8 cellular contexts compared by ENCODE assay signal in the genomic region with DNA sequence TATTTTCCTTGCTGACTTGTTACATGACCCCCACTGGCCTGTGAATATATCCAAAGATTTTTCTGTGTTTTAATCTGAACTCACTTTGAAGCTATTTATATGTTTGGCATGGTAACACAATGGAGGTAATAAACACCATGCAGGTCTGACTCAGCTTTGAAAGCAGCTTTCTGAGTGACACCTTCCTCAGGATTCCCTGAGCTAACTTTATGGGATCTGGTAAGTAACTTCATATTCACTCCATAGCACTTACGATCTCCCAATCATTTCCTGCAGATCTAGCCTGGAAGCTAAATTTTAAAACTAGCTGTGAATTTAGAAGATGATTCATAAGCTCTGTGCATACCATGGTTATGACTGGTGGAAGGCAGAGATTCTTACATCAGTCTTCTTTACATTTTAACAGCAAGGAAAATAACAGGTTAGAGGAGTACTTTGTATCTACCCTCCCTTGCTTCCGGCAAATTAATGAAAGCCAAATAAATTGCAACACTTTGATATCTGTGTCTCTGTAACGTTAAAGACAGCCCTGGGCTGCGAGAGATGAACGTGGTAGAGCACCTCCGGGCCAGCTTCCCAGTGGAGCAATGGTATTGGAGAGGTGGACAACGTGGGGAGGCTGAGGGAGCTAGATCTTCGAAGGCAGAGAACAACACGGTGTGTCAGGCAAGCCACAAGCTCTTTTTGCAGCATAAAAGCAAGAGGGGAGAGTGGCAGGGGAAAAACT.
DNase-seq lines count a peak whose midpoint lies in the region; ATAC-seq, FAIRE-seq and TF ChIP-seq lines count a peak whose summit lies in the region.

No MANE protein-coding gene starts in this region.

- POLR2A ChIA-PET in HEK293 (lab: Yijun Ruan, JAX), result interaction anchor here (0.7 to 1.1 kb wide), 3 partner anchors 9 to 423 kb away, joined by 3 to 4 read pairs (median 3); a partner anchor contains a TSS

- ATAC-seq in foreskin keratinocyte (peak; percentile 76), GM19035 (IDR thresholded peaks at IDR 0.05; ENCODE audit: unreplicated experiment) (no peak)

- H3K27ac ChIP-seq in HEK293 (ENCODE audit: extremely low read depth, low read depth, low read length) (no peak overlapping the region), foreskin keratinocyte (peak overlapping the region; percentile 80), small intestine (ENCODE audit: low read depth in 1 of 2, low read length in 1 of 2) (peak overlapping the region; percentile 66 to 85)

- peak; percentile 96 to 98 for DNase-seq in foreskin keratinocyte
- peak; percentile 69 for DNase-seq in small intestine
- no peak for DNase-seq in retina
- no peak for DNase-seq in UCSD-AML1 (lab: John Stamatoyannopoulos, UW; ENCODE audit: unreplicated experiment)
- no peak for DNase-seq in GM19238 (ENCODE audit: insufficient read length, low spot score)

- 14 to 59% (median 31%) methylated on average over 9 of the region's 9 CpGs for WGBS in small intestine, 3 donors

- H3K4me3 ChIP-seq in HEK293 (ENCODE audit: low read depth, low read length) (no peak overlapping the region), WI38 (ENCODE audit: low read depth, low read length) (peak overlapping the region; percentile 51), small intestine (ENCODE audit: low read depth in 1 of 2, low read length in 2 of 2) (no peak overlapping the region)

- TF ChIP-seq CTCF in HEK293 (tag by site-specific recombination; IDR thresholded peaks at IDR 0.05), result no peak
- no peak for TF ChIP-seq CTCF in WI38 (IDR thresholded peaks at IDR 0.05; ENCODE audit: low read depth, low read length)
- no peak for TF ChIP-seq CTCF in foreskin keratinocyte (conservative IDR thresholded peaks at IDR 0.05)

- CTCF ChIA-PET in HEK293 (lab: Yijun Ruan, JAX), result interaction anchor here (0.6 to 3.0 kb wide), 14 partner anchors 8 to 851 kb away, joined by 3 to 25 read pairs (median 5); no protein-coding TSS in a partner anchor

- H3K4me1 ChIP-seq in HEK293 (ENCODE audit: control insufficient read depth, insufficient read depth, low read length) (peaks cover 17% of the 10 kb centered on the region), foreskin keratinocyte (peaks cover 49% of the 10 kb centered on the region), small intestine (ENCODE audit: control insufficient read depth in 2 of 2, insufficient read depth in 1 of 2, low read depth in 1 of 2, low read length in 1 of 2) (peaks cover 12 to 38% of the 10 kb centered on the region in 2 donors)

- H3K36me3 ChIP-seq in HEK293 (ENCODE audit: control insufficient read depth in 2 of 2, insufficient read depth in 1 of 2, low read length in 2 of 2) (no peaks in the 10 kb centered on the region), small intestine (ENCODE audit: control insufficient read depth in 2 of 2, insufficient read depth in 2 of 2, low read length in 2 of 2) (peaks cover 0 to 2% of the 10 kb centered on the region in 2 donors)

- no peak for FAIRE-seq in small intestine (lab: Jason Lieb, UNC)

- H3K27me3 ChIP-seq in foreskin keratinocyte, result no peaks in the 10 kb centered on the region
- no peaks in the 10 kb centered on the region for H3K27me3 ChIP-seq in small intestine (ENCODE audit: control insufficient read depth in 2 of 2, insufficient read depth in 2 of 2, low read length in 2 of 2)

- H3K9me3 ChIP-seq in HEK293 (ENCODE audit: control insufficient read depth, insufficient read depth, low read depth, low read length) (no peaks in the 10 kb centered on the region), small intestine (ENCODE audit: control insufficient read depth, low read depth) (no peaks in the 10 kb centered on the region)

TF ChIP-seq in HEK293, 187 proteins besides CTCF, POLR2A, EP300 and RAD21 (continues in another document):
- TF ChIP-seq, protein P1, sequence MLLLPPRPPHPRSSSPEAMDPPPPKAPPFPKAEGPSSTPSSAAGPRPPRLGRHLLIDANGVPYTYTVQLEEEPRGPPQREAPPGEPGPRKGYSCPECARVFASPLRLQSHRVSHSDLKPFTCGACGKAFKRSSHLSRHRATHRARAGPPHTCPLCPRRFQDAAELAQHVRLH (tag by site-specific recombination; IDR thresholded peaks at IDR 0.05), result no peak
- TF ChIP-seq, protein P2, sequence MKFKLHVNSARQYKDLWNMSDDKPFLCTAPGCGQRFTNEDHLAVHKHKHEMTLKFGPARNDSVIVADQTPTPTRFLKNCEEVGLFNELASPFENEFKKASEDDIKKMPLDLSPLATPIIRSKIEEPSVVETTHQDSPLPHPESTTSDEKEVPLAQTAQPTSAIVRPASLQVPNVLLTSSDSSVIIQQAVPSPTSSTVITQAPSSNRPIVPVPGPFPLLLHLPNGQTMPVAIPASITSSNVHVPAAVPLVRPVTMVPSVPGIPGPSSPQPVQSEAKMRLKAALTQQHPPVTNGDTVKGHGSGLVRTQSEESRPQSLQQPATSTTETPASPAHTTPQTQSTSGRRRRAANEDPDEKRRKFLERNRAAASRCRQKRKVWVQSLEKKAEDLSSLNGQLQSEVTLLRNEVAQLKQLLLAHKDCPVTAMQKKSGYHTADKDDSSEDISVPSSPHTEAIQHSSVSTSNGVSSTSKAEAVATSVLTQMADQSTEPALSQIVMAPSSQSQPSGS (tag by site-specific recombination; IDR thresholded peaks at IDR 0.05; ENCODE audit: low read depth), result no peak
- TF ChIP-seq, protein P3, sequence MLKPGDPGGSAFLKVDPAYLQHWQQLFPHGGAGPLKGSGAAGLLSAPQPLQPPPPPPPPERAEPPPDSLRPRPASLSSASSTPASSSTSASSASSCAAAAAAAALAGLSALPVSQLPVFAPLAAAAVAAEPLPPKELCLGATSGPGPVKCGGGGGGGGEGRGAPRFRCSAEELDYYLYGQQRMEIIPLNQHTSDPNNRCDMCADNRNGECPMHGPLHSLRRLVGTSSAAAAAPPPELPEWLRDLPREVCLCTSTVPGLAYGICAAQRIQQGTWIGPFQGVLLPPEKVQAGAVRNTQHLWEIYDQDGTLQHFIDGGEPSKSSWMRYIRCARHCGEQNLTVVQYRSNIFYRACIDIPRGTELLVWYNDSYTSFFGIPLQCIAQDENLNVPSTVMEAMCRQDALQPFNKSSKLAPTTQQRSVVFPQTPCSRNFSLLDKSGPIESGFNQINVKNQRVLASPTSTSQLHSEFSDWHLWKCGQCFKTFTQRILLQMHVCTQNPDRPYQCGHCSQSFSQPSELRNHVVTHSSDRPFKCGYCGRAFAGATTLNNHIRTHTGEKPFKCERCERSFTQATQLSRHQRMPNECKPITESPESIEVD (tag by site-specific recombination; IDR thresholded peaks at IDR 0.05), result peak; percentile 60
- 0 out of 2 replicates have a peak, but pooled peaks have one; percentile 14 for TF ChIP-seq BCL11A (tag by site-specific recombination; IDR thresholded peaks at IDR 0.05; ENCODE audit: low read depth)
- no peak for TF ChIP-seq ZNF747 (tag by site-specific recombination; IDR thresholded peaks at IDR 0.05)
- TF ChIP-seq, protein P4, sequence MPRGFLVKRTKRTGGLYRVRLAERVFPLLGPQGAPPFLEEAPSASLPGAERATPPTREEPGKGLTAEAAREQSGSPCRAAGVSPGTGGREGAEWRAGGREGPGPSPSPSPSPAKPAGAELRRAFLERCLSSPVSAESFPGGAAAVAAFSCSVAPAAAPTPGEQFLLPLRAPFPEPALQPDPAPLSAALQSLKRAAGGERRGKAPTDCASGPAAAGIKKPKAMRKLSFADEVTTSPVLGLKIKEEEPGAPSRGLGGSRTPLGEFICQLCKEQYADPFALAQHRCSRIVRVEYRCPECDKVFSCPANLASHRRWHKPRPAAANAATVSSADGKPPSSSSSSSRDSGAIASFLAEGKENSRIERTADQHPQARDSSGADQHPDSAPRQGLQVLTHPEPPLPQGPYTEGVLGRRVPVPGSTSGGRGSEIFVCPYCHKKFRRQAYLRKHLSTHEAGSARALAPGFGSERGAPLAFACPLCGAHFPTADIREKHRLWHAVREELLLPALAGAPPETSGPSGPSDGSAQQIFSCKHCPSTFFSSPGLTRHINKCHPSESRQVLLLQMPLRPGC (tag by site-specific recombination; IDR thresholded peaks at IDR 0.05), result peak; percentile 38
- TF ChIP-seq OSR2 (tag by site-specific recombination; IDR thresholded peaks at IDR 0.05), result peak; percentile 65
- peak; percentile 73 for TF ChIP-seq ZNF600 (tag by site-specific recombination; IDR thresholded peaks at IDR 0.05)
- no peak for TF ChIP-seq ZNF121 (tag by site-specific recombination; IDR thresholded peaks at IDR 0.05)
- peak; percentile 23; the same call in 1 of the 2 replicates for TF ChIP-seq ZFP69B (tag by site-specific recombination; IDR thresholded peaks at IDR 0.05)
- no peak for TF ChIP-seq YY2 (tag by site-specific recombination; IDR thresholded peaks at IDR 0.05)
- TF ChIP-seq ZNF654 (tag by site-specific recombination; IDR thresholded peaks at IDR 0.05; ENCODE audit: low read depth), result 0 out of 2 replicates have a peak, but pooled peaks have one; percentile 1
- no peak for TF ChIP-seq ZNF202 (tag by site-specific recombination; IDR thresholded peaks at IDR 0.05; ENCODE audit: borderline replicate concordance)
- peak; percentile 57; the same call in 1 of the 2 replicates for TF ChIP-seq ZNF660 (tag by site-specific recombination; IDR thresholded peaks at IDR 0.05)
- TF ChIP-seq, protein P5, sequence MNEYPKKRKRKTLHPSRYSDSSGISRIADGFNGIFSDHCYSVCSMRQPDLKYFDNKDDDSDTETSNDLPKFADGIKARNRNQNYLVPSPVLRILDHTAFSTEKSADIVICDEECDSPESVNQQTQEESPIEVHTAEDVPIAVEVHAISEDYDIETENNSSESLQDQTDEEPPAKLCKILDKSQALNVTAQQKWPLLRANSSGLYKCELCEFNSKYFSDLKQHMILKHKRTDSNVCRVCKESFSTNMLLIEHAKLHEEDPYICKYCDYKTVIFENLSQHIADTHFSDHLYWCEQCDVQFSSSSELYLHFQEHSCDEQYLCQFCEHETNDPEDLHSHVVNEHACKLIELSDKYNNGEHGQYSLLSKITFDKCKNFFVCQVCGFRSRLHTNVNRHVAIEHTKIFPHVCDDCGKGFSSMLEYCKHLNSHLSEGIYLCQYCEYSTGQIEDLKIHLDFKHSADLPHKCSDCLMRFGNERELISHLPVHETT (tag by site-specific recombination; IDR thresholded peaks at IDR 0.05), result no peak

Comparison
In these comparisons a context has a peak if more than half of its experiments do, and no peak if none do; other contexts are left out.
1. DNase-seq: peak in foreskin keratinocyte (2 of 2) and small intestine (single experiment); none in retina (single experiment), UCSD-AML1 (single experiment) and GM19238 (single experiment).